ENCODE assay signal across 16 cellular contexts in genomic region chr1:44616284-44616990, GRCh38. TPM values are rescaled to one million over a fixed set of nuclear protein-coding genes. Genes with fewer than 3 reads are reported as not detected.
DNase-seq lines count a peak whose midpoint lies in the region; ATAC-seq and TF ChIP-seq lines count a peak whose summit lies in the region.
"Had no signal": no experiment of that assay in that cellular context is flagged by ENCODE, and none has a peak within 500 bp of the region (broad histone marks: within the 10 kb centered on the region; RNA-seq: fewer than 3 reads in every experiment).

No MANE protein-coding gene starts in this region.

- H3K27me3 Mint-ChIP-seq in MCF 10A (ENCODE audit: insufficient read depth, unreplicated experiment) (no peaks in the 10 kb centered on the region), endothelial cell (ENCODE audit: unreplicated experiment) (peaks cover 14% of the 10 kb centered on the region), mesothelial cell of epicardium (ENCODE audit: low read depth) (peaks cover 70% of the 10 kb centered on the region), T-cell (no peaks in the 10 kb centered on the region)

- TF ChIP-seq POLR2A in breast epithelium (IDR thresholded peaks at IDR 0.05) (no peak), suprapubic skin (IDR thresholded peaks at IDR 0.05) (no peak)

- H3K27ac Mint-ChIP-seq in MCF 10A (ENCODE audit: low read depth, unreplicated experiment), result no peak overlapping the region
- no peak overlapping the region for H3K27ac Mint-ChIP-seq in endothelial cell (ENCODE audit: unreplicated experiment)
- no peak overlapping the region for H3K27ac Mint-ChIP-seq in mesothelial cell of epicardium
- H3K27ac Mint-ChIP-seq in T-cell, result no peak overlapping the region

- ATAC-seq in T-cell (replicated peaks in 1 of 4) (no peak), HG03095 (IDR thresholded peaks at IDR 0.05; ENCODE audit: unreplicated experiment) (no peak)
- ATAC-seq in activated CD4-positive, CD25-positive, alpha-beta regulatory T cell treated with anti-CD3 and anti-CD28 coated beads, Interleukin-2, amount 50 U/mL, for 24 hours, result no peak

- H3K27me3 ChIP-seq in breast epithelium (peaks cover 0 to 12% of the 10 kb centered on the region in 2 donors), suprapubic skin (peaks cover 5% of the 10 kb centered on the region)

- H3K27ac ChIP-seq in breast epithelium (no peak overlapping the region), suprapubic skin (no peak overlapping the region)
- H3K27ac ChIP-seq: esophagus squamous epithelium, SJSA1, thoracic aorta had no signal

- BruUV-seq in MCF 10A (replicated peaks; lab: Mats Ljungman, UMichigan), result no TSS peak

- WGBS in suprapubic skin, result 82% methylated on average over 4 of the region's 4 CpGs

- CTCF ChIA-PET in MCF 10A (lab: Yijun Ruan, JAX) (interaction anchor here (0.5 to 1.1 kb wide), 6 partner anchors 8 to 399 kb away, joined by 3 to 4 read pairs (median 4); no protein-coding TSS in a partner anchor), T-cell (lab: Charles Lee) (interaction anchor here in 1 of 2 donors (2.2 kb wide), 1 partner anchor 36 kb away, joined by 4 read pairs; no protein-coding TSS in a partner anchor)

- no peak for DNase-seq in breast epithelium (ENCODE audit: low spot score in 2 of 2)
- no peak for DNase-seq in MCF 10A (ENCODE audit: unreplicated experiment)
- DNase-seq in endothelial cell (ENCODE audit: low spot score), result no peak
- DNase-seq in mesothelial cell of epicardium (ENCODE audit: low spot score in 2 of 2, unreplicated experiment in 2 of 2), result no peak
- no peak for DNase-seq in suprapubic skin (ENCODE audit: low spot score in 2 of 2)
- no peak for DNase-seq in T-cell
- DNase-seq: activated T-cell treated with anti-CD3 and anti-CD28 coated beads, Interleukin-2, amount 50 U/mL, for 1 hour; DMS79; esophagus squamous epithelium; left cardiac atrium; NCI-H526 treated with DMSO at 0.1 percent for 48 hours had no signal

- intact Hi-C loops in breast epithelium (cut with DNase I; ENCODE audit: low total_unique reads) (no loop called here), MCF 10A (cut with micrococcal nuclease) (no loop called here)

- H3K4me3 Mint-ChIP-seq in MCF 10A (ENCODE audit: unreplicated experiment), result no peak overlapping the region
- peak overlapping the region; percentile 71 for H3K4me3 Mint-ChIP-seq in endothelial cell (ENCODE audit: unreplicated experiment)
- peak overlapping the region; percentile 56 for H3K4me3 Mint-ChIP-seq in mesothelial cell of epicardium
- no peak overlapping the region for H3K4me3 Mint-ChIP-seq in T-cell

- H3K4me3 ChIP-seq in breast epithelium (peak overlapping the region in 2 of 3 donors; percentile 47 to 63), suprapubic skin (peak overlapping the region; percentile 48)

- H3K9me3 Mint-ChIP-seq in MCF 10A (ENCODE audit: unreplicated experiment), result no peaks in the 10 kb centered on the region
- no peaks in the 10 kb centered on the region for H3K9me3 Mint-ChIP-seq in endothelial cell (ENCODE audit: unreplicated experiment)
- H3K9me3 Mint-ChIP-seq in mesothelial cell of epicardium, result no peaks in the 10 kb centered on the region
- no peaks in the 10 kb centered on the region for H3K9me3 Mint-ChIP-seq in T-cell

- H3K36me3 ChIP-seq in breast epithelium, result no peaks in the 10 kb centered on the region
- no peaks in the 10 kb centered on the region for H3K36me3 ChIP-seq in suprapubic skin
- H3K36me3 ChIP-seq: esophagus squamous epithelium, SJSA1, thoracic aorta had no signal

- POLR2A ChIA-PET in MCF 10A (lab: Yijun Ruan, JAX), result interaction anchor here (0.6 kb wide), 2 partner anchors 11 to 17 kb away, joined by 3 read pairs; no protein-coding TSS in a partner anchor
- POLR2A ChIA-PET in T-cell (lab: Charles Lee), result no interaction called here

- H3K36me3 Mint-ChIP-seq in MCF 10A (ENCODE audit: insufficient read depth, unreplicated experiment) (peaks cover 14% of the 10 kb centered on the region), endothelial cell (ENCODE audit: low read depth, unreplicated experiment) (peaks cover 19% of the 10 kb centered on the region), mesothelial cell of epicardium (no peaks in the 10 kb centered on the region), T-cell (no peaks in the 10 kb centered on the region)

- H3K4me1 ChIP-seq in breast epithelium, result peaks cover 0 to 6% of the 10 kb centered on the region in 2 donors
- H3K4me1 ChIP-seq in suprapubic skin, result peaks cover 11% of the 10 kb centered on the region

- TF ChIP-seq CTCF in breast epithelium (IDR thresholded peaks at IDR 0.05) (no peak), MCF 10A (IDR thresholded peaks at IDR 0.05; ENCODE audit: unreplicated experiment) (no peak), endothelial cell (IDR thresholded peaks at IDR 0.05; ENCODE audit: unreplicated experiment) (no peak), mesothelial cell of epicardium (IDR thresholded peaks at IDR 0.05; ENCODE audit: unreplicated experiment) (no peak), suprapubic skin (IDR thresholded peaks at IDR 0.05) (no peak)

- H3K4me1 Mint-ChIP-seq in MCF 10A (ENCODE audit: insufficient read depth, unreplicated experiment), result no peaks in the 10 kb centered on the region
- peaks cover 10% of the 10 kb centered on the region for H3K4me1 Mint-ChIP-seq in endothelial cell (ENCODE audit: unreplicated experiment)
- H3K4me1 Mint-ChIP-seq in mesothelial cell of epicardium, result peaks cover 22% of the 10 kb centered on the region
- H3K4me1 Mint-ChIP-seq in T-cell, result no peaks in the 10 kb centered on the region

- H3K9me3 ChIP-seq in breast epithelium, result no peaks in the 10 kb centered on the region
- no peaks in the 10 kb centered on the region for H3K9me3 ChIP-seq in suprapubic skin
- H3K9me3 ChIP-seq: esophagus squamous epithelium, thoracic aorta had no signal

- TF ChIP-seq EP300 in suprapubic skin (IDR thresholded peaks at IDR 0.05), result no peak

RNA-seq across cellular contexts. Expression of gene TMEM53, which starts 57.8 kb away (rescaled TPM):
- total RNA-seq in breast epithelium (1 to 10 TPM; 8.3 to 9.4 (median 9.2) TPM), MCF 10A (2022) (2.2 TPM in 2 replicates), endothelial cell (ENCODE audit: unreplicated experiment) (15.6 TPM), mesothelial cell of epicardium (8.9 to 9.9 TPM (median 9.8 TPM) in 3 replicates), suprapubic skin (1 to 10 TPM; 2.3 to 9.9 (median 4.3) TPM), T-cell (1 to 10 TPM; 1.1 to 2.8 (median 2.2) TPM)

RNA-seq across cellular contexts. Expression of gene ARMH1, which starts 58.1 kb away (rescaled TPM):
- 1 to 10 TPM; 1.8 to 3.8 (median 2.9) TPM for total RNA-seq in breast epithelium
- 0.65 and 0.96 TPM in 2 replicates for total RNA-seq in MCF 10A (2022)
- total RNA-seq in endothelial cell (ENCODE audit: unreplicated experiment), result 4.1 TPM
- 14.9 to 19.1 TPM (median 17.9 TPM) in 3 replicates for total RNA-seq in mesothelial cell of epicardium
- 1 to 10 TPM in 3 of 4 donors, under 1 TPM in 1; 0.80 to 5.0 (median 1.4) TPM for total RNA-seq in suprapubic skin
- total RNA-seq in T-cell, result 100 to 1,000 TPM in 1 of 5 donors, 10 to 100 TPM in 4; 49.5 to 102 (median 89.7) TPM
- total RNA-seq: A172, SJSA1 had no signal

Comparison
In these comparisons a context has a peak if more than half of its experiments do, and no peak if none do; other contexts are left out.
1. H3K4me3 Mint-ChIP-seq: peak in endothelial cell (single experiment) and mesothelial cell of epicardium (single experiment); none in MCF 10A (single experiment) and T-cell (0 of 3).